Comparison of ENCODE assay signal across 8 cellular contexts in the genomic region with DNA sequence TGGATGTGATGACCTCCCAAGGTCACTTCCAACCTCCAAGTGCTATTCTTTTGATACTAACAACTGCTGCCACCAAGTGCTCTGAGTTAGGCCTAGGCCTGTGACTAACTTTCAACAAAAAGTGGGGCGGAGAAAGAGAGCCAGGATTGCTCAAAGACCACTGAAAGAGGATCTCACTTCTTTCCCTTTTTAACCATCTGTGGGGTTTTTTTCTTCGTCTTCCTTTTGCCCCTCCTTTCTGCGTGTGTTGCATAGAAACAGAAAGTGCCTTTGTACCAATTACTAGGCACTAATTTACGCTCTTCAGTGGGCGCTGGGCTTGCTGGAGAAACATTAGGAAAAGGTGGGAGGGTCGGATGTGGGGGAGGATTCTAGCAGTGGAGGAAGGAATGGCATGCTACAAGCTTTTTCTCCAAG. TPM values are rescaled to one million over a fixed set of nuclear protein-coding genes. Genes with fewer than 3 reads are reported as not detected.
DNase-seq lines count a peak whose midpoint lies in the region; ATAC-seq, FAIRE-seq and TF ChIP-seq lines count a peak whose summit lies in the region.

No MANE protein-coding gene starts in this region.

- H3K9me3 ChIP-seq in H1 (ENCODE audit: insufficient read depth in 2 of 2, low read depth in 1 of 2, low read length in 1 of 2) (no peaks in the 10 kb centered on the region), neuronal stem cell (replicated peaks in 1 of 2; ENCODE audit: control insufficient read depth in 2 of 2, insufficient read depth in 1 of 2, low read depth in 1 of 2, low read length in 2 of 2) (no peaks in the 10 kb centered on the region)

- H2BK12ac ChIP-seq in H1 (ENCODE audit: low read depth, low read length), result no peak overlapping the region
- H2BK12ac ChIP-seq in neuronal stem cell (ENCODE audit: low read length), result no peak overlapping the region

- H3K4me3 ChIP-seq in H1 (ENCODE audit: extremely low read depth in 1 of 4, insufficient read depth in 2 of 4, low read depth in 3 of 4, low read length in 4 of 4) (no peak overlapping the region), neuronal stem cell (ENCODE audit: low read length in 2 of 2) (no peak overlapping the region)

- H3K18ac ChIP-seq in H1 (ENCODE audit: extremely low read depth, low read length) (no peak overlapping the region), neuronal stem cell (ENCODE audit: low read length) (no peak overlapping the region)

- TF ChIP-seq RAD21 in H1 (IDR thresholded peaks at IDR 0.05 in 1 of 2, conservative IDR thresholded peaks at IDR 0.05 in 1 of 2; ENCODE audit: low read depth in 2 of 2, low read length in 2 of 2), result peak in 1 of 2 experiments; percentile 14; a peak in 1 of 4 replicates

- CTCF ChIA-PET in H1 (lab: Charles Lee; ENCODE audit: partially characterized antibody), result interaction anchor here (0.6 to 2.4 kb wide), 6 partner anchors 13 to 1672 kb away, joined by 3 to 9 read pairs (median 4); no protein-coding TSS in a partner anchor

- no peak overlapping the region for H4K91ac ChIP-seq in H1 (replicated peaks; ENCODE audit: insufficient read length, low read length)
- no peak overlapping the region for H4K91ac ChIP-seq in neuronal stem cell (ENCODE audit: low read depth, low read length, poor library complexity)

- no peaks in the 10 kb centered on the region for H3K36me3 ChIP-seq in H1 (ENCODE audit: control insufficient read depth in 2 of 4, insufficient read depth in 4 of 4, low read length in 3 of 4)
- no peaks in the 10 kb centered on the region for H3K36me3 ChIP-seq in neuronal stem cell (replicated peaks in 1 of 2; ENCODE audit: control insufficient read depth in 2 of 2, insufficient read depth in 2 of 2, low read length in 2 of 2)

- H3K14ac ChIP-seq in H1 (ENCODE audit: insufficient read length) (no peak overlapping the region), neuronal stem cell (ENCODE audit: low read length) (no peak overlapping the region)

- TF ChIP-seq CTCF in H1 (IDR thresholded peaks at IDR 0.05; ENCODE audit: control extremely low read depth in 1 of 3, insufficient read depth in 1 of 3, low read depth in 1 of 3, low read length in 3 of 3), result no peak

- H3K23me2 ChIP-seq in H1 (ENCODE audit: low read depth, low read length), result no peaks in the 10 kb centered on the region

- H4K8ac ChIP-seq in H1 (ENCODE audit: extremely low read depth, insufficient read depth, low read length) (no peak overlapping the region), neuronal stem cell (ENCODE audit: low read depth, low read length) (no peak overlapping the region)

- no peak overlapping the region for H2BK20ac ChIP-seq in H1 (ENCODE audit: low read length)

- no peak for TF ChIP-seq POLR2A in H1 (IDR thresholded peaks at IDR 0.05; ENCODE audit: control extremely low read depth in 1 of 2, low read depth in 2 of 2, low read length in 2 of 2)

- no peaks in the 10 kb centered on the region for H3K79me1 ChIP-seq in H1 (ENCODE audit: low read depth, low read length)
- H3K79me1 ChIP-seq in neuronal stem cell (ENCODE audit: low read depth, low read length), result no peaks in the 10 kb centered on the region

- H4K5ac ChIP-seq in H1 (ENCODE audit: insufficient read length, low read depth, low read length), result no peak overlapping the region

- DNase-seq in activated CD8-positive, alpha-beta memory T cell treated with anti-CD3 and anti-CD28 coated beads, Interleukin-2, amount 50 U/mL, for 4 hours, result peak; percentile 22
- DNase-seq in activated CD8-positive, alpha-beta memory T cell treated with anti-CD3 and anti-CD28 coated beads, Interleukin-2, amount 50 U/mL, for 48 hours, result no peak
- DNase-seq in OCI-M1 (lab: John Stamatoyannopoulos, UW), result peak; percentile 37
- DNase-seq in H1 (ENCODE audit: low read depth in 1 of 2, low spot score in 2 of 2), result no peak
- DNase-seq in neuronal stem cell (ENCODE audit: low spot score), result no peak
- no peak for DNase-seq in NCI-H1105 treated with DMSO at 0.1 percent for 48 hours (lab: John Stamatoyannopoulos, UW)
- no peak for DNase-seq in GOT3 (lab: John Stamatoyannopoulos, UW)

- 71% methylated on average over 6 of the region's 6 CpGs; no CpG with 5 or more reads in 1 of the 2 experiments for WGBS in H1 (ENCODE audit: extremely low coverage in 1 of 2, insufficient coverage in 1 of 2, insufficient read length in 1 of 2, insufficient replicate concordance in 2 of 2, low coverage in 1 of 2, low lambda C conversion rate in 2 of 2, missing lambda C conversion rate in 1 of 2), 2 experiments
- WGBS in neuronal stem cell (ENCODE audit: extremely low coverage in 2 of 2, insufficient read length in 2 of 2, insufficient replicate concordance in 1 of 2), 2 donors, result no CpG with 5 or more reads among the region's 6 CpGs

- no peak overlapping the region for H3K23ac ChIP-seq in H1 (ENCODE audit: insufficient read length)
- no peak overlapping the region for H3K23ac ChIP-seq in neuronal stem cell (ENCODE audit: low read depth, low read length, poor library complexity)

- H3K4me2 ChIP-seq in H1 (ENCODE audit: insufficient read depth in 1 of 2, low read depth in 2 of 2, low read length in 2 of 2) (peak overlapping the region in 1 of 2 experiments; percentile 8; a peak in 1 of 4 replicates), neuronal stem cell (ENCODE audit: insufficient read depth, low read length, poor library complexity, severe bottlenecking) (no peak overlapping the region)

- H3K27ac ChIP-seq in H1 (ENCODE audit: low read depth, low read length) (no peak overlapping the region), neuronal stem cell (replicated peaks; ENCODE audit: low read length) (peak overlapping the region; percentile 54)

- H2BK15ac ChIP-seq in H1 (ENCODE audit: low read length) (no peak overlapping the region), neuronal stem cell (ENCODE audit: low read length) (no peak overlapping the region)

- no peak overlapping the region for H2BK5ac ChIP-seq in H1 (ENCODE audit: low read depth, low read length)
- H2BK5ac ChIP-seq in neuronal stem cell (ENCODE audit: low read length), result no peak overlapping the region

- no peak overlapping the region for H3K56ac ChIP-seq in H1 (replicated peaks; ENCODE audit: insufficient read length, low read depth, low read length)

- H2AFZ ChIP-seq in H1 (ENCODE audit: low read length), result peak overlapping the region; percentile 28; the same call in 1 of the 2 replicates
- peak overlapping the region; percentile 67 for H2AFZ ChIP-seq in neuronal stem cell (ENCODE audit: low read length)

- H3K27me3 ChIP-seq in H1 (replicated peaks in 1 of 4; ENCODE audit: control insufficient read depth in 3 of 4, extremely low read depth in 1 of 4, insufficient read depth in 3 of 4, low read length in 3 of 4), result peaks cover 2 to 13% (median 5%) of the 10 kb centered on the region in 4 experiments
- peaks cover 0 to 48% (median 8%) of the 10 kb centered on the region in 3 experiments for H3K27me3 ChIP-seq in neuronal stem cell (ENCODE audit: control insufficient read depth in 3 of 3, insufficient read depth in 3 of 3, low read depth in 1 of 3, low read length in 3 of 3)

- no peak overlapping the region for H2AK5ac ChIP-seq in H1 (ENCODE audit: low read depth, low read length)
- no peak overlapping the region for H2AK5ac ChIP-seq in neuronal stem cell (ENCODE audit: low read depth, low read length)

- POLR2A ChIA-PET in H1 (lab: Charles Lee; ENCODE audit: partially characterized antibody), result interaction anchor here (0.7 to 5.1 kb wide), 3 partner anchors 13 to 196 kb away, joined by 3 to 28 read pairs (median 4); no protein-coding TSS in a partner anchor

- H2BK120ac ChIP-seq in H1 (replicated peaks; ENCODE audit: low read depth, low read length), result no peak overlapping the region
- no peak overlapping the region for H2BK120ac ChIP-seq in neuronal stem cell (ENCODE audit: low read depth, low read length)

- peak; percentile 57 for ATAC-seq in HG02840 (IDR thresholded peaks at IDR 0.05; ENCODE audit: low FRiP score, unreplicated experiment)

- FAIRE-seq in H1 (lab: Jason Lieb, UNC), result peak; percentile 28

- no peaks in the 10 kb centered on the region for H4K20me1 ChIP-seq in H1 (replicated peaks in 1 of 2; ENCODE audit: control insufficient read depth in 1 of 2, insufficient read depth in 2 of 2, low read length in 2 of 2)

- H3K4me1 ChIP-seq in H1 (replicated peaks in 1 of 4; ENCODE audit: control insufficient read depth in 3 of 4, insufficient read depth in 4 of 4, low read length in 3 of 4) (peaks cover 4 to 14% (median 6%) of the 10 kb centered on the region in 4 experiments; a peak in 4 of 7 replicates), neuronal stem cell (ENCODE audit: control insufficient read depth in 2 of 2, insufficient read depth in 1 of 2, low read depth in 1 of 2, low read length in 2 of 2) (peaks cover 5 to 10% of the 10 kb centered on the region in 2 donors)

- peak overlapping the region in 1 of 4 experiments; percentile 15; a peak in 1 of 7 replicates for H3K9ac ChIP-seq in H1 (replicated peaks in 1 of 4; ENCODE audit: extremely low read depth in 1 of 4, low read depth in 3 of 4, low read length in 3 of 4)
- H3K9ac ChIP-seq in neuronal stem cell (ENCODE audit: low read depth, low read length, poor library complexity), result no peak overlapping the region

- H3K4ac ChIP-seq in H1 (replicated peaks; ENCODE audit: insufficient read length, low read depth, low read length) (no peak overlapping the region), neuronal stem cell (ENCODE audit: low read length) (no peak overlapping the region)

- TF ChIP-seq EP300 in H1 (IDR thresholded peaks at IDR 0.05; ENCODE audit: borderline replicate concordance in 1 of 2, low read depth in 2 of 2, low read length in 2 of 2), result no peak

- no peaks in the 10 kb centered on the region for H3K79me2 ChIP-seq in H1 (ENCODE audit: control insufficient read depth in 1 of 2, insufficient read depth in 2 of 2, low read length in 2 of 2)

TF ChIP-seq in H1, 55 proteins besides CTCF, POLR2A, EP300 and RAD21:
- TF ChIP-seq SIX5 (IDR thresholded peaks at IDR 0.05; ENCODE audit: low read depth, low read length), result no peak
- TF ChIP-seq ASH2L (IDR thresholded peaks at IDR 0.05; ENCODE audit: low read length), result peak; percentile 69
TF ChIP-seq in H1: peak in this region for 1.

RNA-seq across cellular contexts. Expression of a gene that starts 8.0 kb away (rescaled TPM):
- 0.82 and 0.98 TPM in 2 replicates for total RNA-seq in H1 (2021; fragmentation: NEBNext Ultra II Directional; extraction: Animal tissue kit (Norgen Biotek cat#: 25700))
- 0.47 TPM in 2 replicates for polyA plus RNA-seq in H1 (2011; rRNA removed)
- 0.71 TPM for polyA plus RNA-seq in H1 (2011; cell fraction: cytosol; rRNA removed)
- polyA plus RNA-seq in H1 (2011; cell fraction: nucleus; rRNA removed), result 0.47 TPM
- polyA plus RNA-seq in H1 (2012, experiment 1 of 2), result 0.39 to 0.98 TPM (median 0.61 TPM) in 4 replicates
- polyA plus RNA-seq in H1 (2012, experiment 2 of 2), result 0.03 TPM
- polyA plus RNA-seq in H1 (2013, experiment 1 of 2), result 0.49 TPM
- polyA plus RNA-seq in H1 (2013, experiment 2 of 2), result 0.55 TPM
- 0.66 and 0.76 TPM in 2 replicates for polyA minus RNA-seq in H1 (2011; rRNA and poly(A)+ RNA removed)
- polyA minus RNA-seq in H1 (2011; cell fraction: cytosol; rRNA and poly(A)+ RNA removed), result 0.95 TPM
- 1.2 TPM for polyA minus RNA-seq in H1 (2011; cell fraction: nucleus; rRNA and poly(A)+ RNA removed)
- polyA plus RNA-seq in neuronal stem cell (2013, experiment 1 of 2), result 0.28 TPM
- 0.28 TPM for polyA plus RNA-seq in neuronal stem cell (2013, experiment 2 of 2)

Comparison
In these comparisons a context has a peak if more than half of its experiments do, and no peak if none do; other contexts are left out.
1. DNase-seq: peak in activated CD8-positive, alpha-beta memory T cell treated with anti-CD3 and anti-CD28 coated beads, Interleukin-2, amount 50 U/mL, for 4 hours (single experiment) and OCI-M1 (single experiment); none in activated CD8-positive, alpha-beta memory T cell treated with anti-CD3 and anti-CD28 coated beads, Interleukin-2, amount 50 U/mL, for 48 hours (single experiment), H1 (0 of 2), neuronal stem cell (single experiment), NCI-H1105 treated with DMSO at 0.1 percent for 48 hours (single experiment) and GOT3 (single experiment).